ENCODE assay signal across 9 cellular contexts in the genomic region with DNA sequence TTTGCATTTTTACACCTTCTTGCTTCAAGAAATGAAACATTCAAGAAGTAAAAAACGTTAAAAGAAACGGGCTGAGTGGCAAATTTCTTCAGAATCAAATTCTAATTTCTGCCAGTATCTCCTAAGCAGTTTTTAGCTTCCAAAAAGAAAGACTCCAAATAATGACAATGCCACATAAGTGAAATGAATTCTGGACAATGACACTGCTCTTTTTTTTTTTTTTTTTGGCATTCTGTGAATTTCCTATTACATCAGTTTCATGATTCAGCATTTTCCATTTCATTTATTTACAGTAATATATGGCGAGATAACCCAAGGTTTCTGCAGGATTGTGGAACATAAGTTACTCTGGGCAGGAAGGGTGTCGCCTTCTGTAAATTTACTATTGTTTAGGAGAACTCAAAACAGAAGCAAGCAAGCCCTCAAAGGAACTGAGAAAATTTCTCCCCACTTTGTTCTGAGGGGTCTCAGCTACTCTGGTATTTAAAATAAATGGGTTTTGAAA. TPM values are rescaled to one million over a fixed set of nuclear protein-coding genes. Genes with fewer than 3 reads are reported as not detected.
A peak's percentile ranks its signal among the peaks of the same experiment; 100 is the strongest.
DNase-seq lines count a peak whose midpoint lies in the region; TF ChIP-seq lines count a peak whose summit lies in the region.
"Had no signal": no experiment of that assay in that cellular context is flagged by ENCODE, and none has a peak within 500 bp of the region (broad histone marks: within the 10 kb centered on the region; RNA-seq: fewer than 3 reads in every experiment).

No MANE protein-coding gene starts in this region.

- TF ChIP-seq CTCF in transverse colon (IDR thresholded peaks at IDR 0.05), result no peak

- peaks cover 2% of the 10 kb centered on the region for H3K36me3 Mint-ChIP-seq in activated naive CD4-positive, alpha-beta T cell treated with anti-CD3 and anti-CD28 coated beads, Interleukin-2, amount 50 U/mL, for 24 hours
- no peaks in the 10 kb centered on the region for H3K36me3 Mint-ChIP-seq in activated naive CD8-positive, alpha-beta T cell

- no peaks in the 10 kb centered on the region for H3K27me3 ChIP-seq in transverse colon

- in situ Hi-C loops in transverse colon (cut with MboI; ENCODE audit: low pct_ligation_motif_present in 1 of 4, low pct_unique_long_range_greater_than_20kb in 1 of 4, low sequenced_read_pairs in 3 of 4), result no loop called here

- intact Hi-C loops in transverse colon (cut with DNase I; ENCODE audit: low total_unique reads) (no loop called here), posterior cingulate gyrus (cut with DNase I) (no loop called here)

- H3K4me1 Mint-ChIP-seq in activated naive CD4-positive, alpha-beta T cell treated with anti-CD3 and anti-CD28 coated beads, Interleukin-2, amount 50 U/mL, for 24 hours, result peaks cover 53% of the 10 kb centered on the region
- peaks cover 53% of the 10 kb centered on the region for H3K4me1 Mint-ChIP-seq in activated naive CD8-positive, alpha-beta T cell (ENCODE audit: low read depth)

- 30 to 41% methylated on average over 4 of the region's 4 CpGs for WGBS in transverse colon (ENCODE audit: low coverage in 1 of 2), 2 donors

- no peak for TF ChIP-seq POLR2A in transverse colon (IDR thresholded peaks at IDR 0.05)

- H3K27ac Mint-ChIP-seq in activated naive CD4-positive, alpha-beta T cell treated with anti-CD3 and anti-CD28 coated beads, Interleukin-2, amount 50 U/mL, for 24 hours, result peak overlapping the region; percentile 99
- peak overlapping the region; percentile 94 for H3K27ac Mint-ChIP-seq in activated naive CD8-positive, alpha-beta T cell

- no peak for TF ChIP-seq EP300 in transverse colon (IDR thresholded peaks at IDR 0.05; ENCODE audit: low read depth)

- H3K27ac ChIP-seq in transverse colon, result peak overlapping the region; percentile 83 to 95 (median 88)

- H3K4me1 ChIP-seq in transverse colon, result peaks cover 3 to 62% (median 33%) of the 10 kb centered on the region in 4 donors

- peak overlapping the region; percentile 75 to 89 (median 83) for H3K4me3 ChIP-seq in transverse colon

- H3K4me3 Mint-ChIP-seq in activated naive CD4-positive, alpha-beta T cell treated with anti-CD3 and anti-CD28 coated beads, Interleukin-2, amount 50 U/mL, for 24 hours, result peak overlapping the region; percentile 99
- H3K4me3 Mint-ChIP-seq in activated naive CD8-positive, alpha-beta T cell, result peak overlapping the region; percentile 94

- no peaks in the 10 kb centered on the region for H3K27me3 Mint-ChIP-seq in activated naive CD4-positive, alpha-beta T cell treated with anti-CD3 and anti-CD28 coated beads, Interleukin-2, amount 50 U/mL, for 24 hours
- H3K27me3 Mint-ChIP-seq in activated naive CD8-positive, alpha-beta T cell, result no peaks in the 10 kb centered on the region

- no peaks in the 10 kb centered on the region for H3K36me3 ChIP-seq in transverse colon

- no peaks in the 10 kb centered on the region for H3K9me3 ChIP-seq in transverse colon

- no peaks in the 10 kb centered on the region for H3K9me3 Mint-ChIP-seq in activated naive CD4-positive, alpha-beta T cell treated with anti-CD3 and anti-CD28 coated beads, Interleukin-2, amount 50 U/mL, for 24 hours
- H3K9me3 Mint-ChIP-seq in activated naive CD8-positive, alpha-beta T cell (ENCODE audit: low read depth), result no peaks in the 10 kb centered on the region

- no peak for DNase-seq in activated naive CD4-positive, alpha-beta T cell treated with anti-CD3 and anti-CD28 coated beads, Interleukin-2, amount 50 U/mL, for 16 hours
- DNase-seq in iris pigment epithelial cell (ENCODE audit: low read depth), result peak; percentile 60
- DNase-seq in transverse colon, result no peak
- DNase-seq in NCI-H748 (lab: John Stamatoyannopoulos, UW; ENCODE audit: unreplicated experiment), result no peak
- DNase-seq in COLO829 (ENCODE audit: low spot score), result no peak
- no peak for DNase-seq in posterior cingulate gyrus
- DNase-seq: T-helper 9 cell had no signal

RNA-seq across cellular contexts. Expression of a gene that starts 1.3 kb away (rescaled TPM):
- total RNA-seq in transverse colon, result 100 to 1,000 TPM in 2 of 4 donors, 10 to 100 TPM in 2; 51.3 to 128 (median 98.3) TPM

RNA-seq across cellular contexts. Expression of a gene that starts 52.5 kb away (rescaled TPM):
- 10 to 100 TPM in 2 of 4 donors, 1 to 10 TPM in 2; 1.8 to 46.8 (median 16.4) TPM for total RNA-seq in transverse colon
